1 cellular context compared by ENCODE assay signal in genomic region chr7:128940494-128941322, GRCh38.
TF ChIP-seq lines count a peak whose summit lies in the region.

No MANE protein-coding gene starts in this region.

TF ChIP-seq in GM12878, 131 proteins besides CTCF, POLR2A, EP300 and RAD21 (continued from another document and continues in another):
- TF ChIP-seq, protein P1, sequence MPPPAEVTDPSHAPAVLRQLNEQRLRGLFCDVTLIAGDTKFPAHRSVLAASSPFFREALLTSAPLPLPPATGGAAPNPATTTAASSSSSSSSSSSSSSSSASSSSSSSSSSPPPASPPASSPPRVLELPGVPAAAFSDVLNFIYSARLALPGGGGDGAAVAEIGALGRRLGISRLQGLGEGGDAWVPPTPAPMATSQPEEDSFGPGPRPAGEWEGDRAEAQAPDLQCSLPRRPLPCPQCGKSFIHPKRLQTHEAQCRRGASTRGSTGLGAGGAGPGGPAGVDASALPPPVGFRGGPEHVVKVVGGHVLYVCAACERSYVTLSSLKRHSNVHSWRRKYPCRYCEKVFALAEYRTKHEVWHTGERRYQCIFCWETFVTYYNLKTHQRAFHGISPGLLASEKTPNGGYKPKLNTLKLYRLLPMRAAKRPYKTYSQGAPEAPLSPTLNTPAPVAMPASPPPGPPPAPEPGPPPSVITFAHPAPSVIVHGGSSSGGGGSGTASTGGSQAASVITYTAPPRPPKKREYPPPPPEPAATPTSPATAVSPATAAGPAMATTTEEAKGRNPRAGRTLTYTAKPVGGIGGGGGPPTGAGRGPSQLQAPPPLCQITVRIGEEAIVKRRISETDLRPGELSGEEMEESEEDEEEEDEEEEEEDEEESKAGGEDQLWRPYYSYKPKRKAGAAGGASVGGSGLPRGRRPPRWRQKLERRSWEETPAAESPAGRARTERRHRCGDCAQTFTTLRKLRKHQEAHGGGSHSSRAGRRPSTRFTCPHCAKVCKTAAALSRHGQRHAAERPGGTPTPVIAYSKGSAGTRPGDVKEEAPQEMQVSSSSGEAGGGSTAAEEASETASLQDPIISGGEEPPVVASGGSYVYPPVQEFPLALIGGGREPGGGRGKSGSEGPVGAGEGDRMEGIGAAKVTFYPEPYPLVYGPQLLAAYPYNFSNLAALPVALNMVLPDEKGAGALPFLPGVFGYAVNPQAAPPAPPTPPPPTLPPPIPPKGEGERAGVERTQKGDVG (CRISPR knock-in tag; IDR thresholded peaks at IDR 0.05), result no peak
- TF ChIP-seq EED (IDR thresholded peaks at IDR 0.05; ENCODE audit: low read depth) (peak; percentile 85), FOXM1 (IDR thresholded peaks at IDR 0.05; ENCODE audit: low read depth, low read length) (no peak), RFX5 (IDR thresholded peaks at IDR 0.05; ENCODE audit: low read depth, low read length) (0 out of 2 replicates have a peak, but pooled peaks have one; percentile 16), CHD1 (IDR thresholded peaks at IDR 0.05; ENCODE audit: low read depth, low read length) (no peak; the same call in 1 of the 2 replicates), FOXK2 (IDR thresholded peaks at IDR 0.05) (no peak), NR2C2 (IDR thresholded peaks at IDR 0.05; ENCODE audit: borderline replicate concordance, control insufficient read depth, insufficient read length, low read depth) (no peak), RBBP5 (conservative IDR thresholded peaks at IDR 0.05) (no peak), SMAD5 (IDR thresholded peaks at IDR 0.05; ENCODE audit: low read depth) (peak; percentile 57), ZNF384 (IDR thresholded peaks at IDR 0.05; ENCODE audit: borderline replicate concordance, low read depth, low read length) (no peak), ZNF687 (IDR thresholded peaks at IDR 0.05) (peak; percentile 92), STAT3 (IDR thresholded peaks at IDR 0.05; ENCODE audit: low read depth, low read length) (no peak), EGR1 (IDR thresholded peaks at IDR 0.05; ENCODE audit: borderline replicate concordance in 1 of 2, low read depth in 2 of 2, low read length in 2 of 2) (peak in 1 of 2 experiments; percentile 37; a peak in 1 of 3 replicates), SMC3 (IDR thresholded peaks at IDR 0.05; ENCODE audit: borderline replicate concordance, low read length) (peak; percentile 11; the same call in 1 of the 2 replicates), RELB (IDR thresholded peaks at IDR 0.05; ENCODE audit: low read depth) (0 out of 2 replicates have a peak, but pooled peaks have one; percentile 30), IKZF1 (conservative IDR thresholded peaks at IDR 0.05) (peak; percentile 87), KDM1A (IDR thresholded peaks at IDR 0.05; ENCODE audit: borderline replicate concordance) (no peak), ELK1 (IDR thresholded peaks at IDR 0.05; ENCODE audit: low read depth, low read length) (peak; percentile 45; the same call in 1 of the 2 replicates), MEF2A (IDR thresholded peaks at IDR 0.05; ENCODE audit: insufficient read depth, low read depth, low read length) (peak; percentile 60; the same call in 1 of the 2 replicates), MXI1 (IDR thresholded peaks at IDR 0.05; ENCODE audit: low read depth, low read length) (peak; percentile 87), TCF12 (IDR thresholded peaks at IDR 0.05; ENCODE audit: low read depth, low read length) (peak; percentile 76), MEF2B (IDR thresholded peaks at IDR 0.05; ENCODE audit: partially characterized antibody, poor library complexity, severe bottlenecking) (peak; percentile 97), HCFC1 (IDR thresholded peaks at IDR 0.05; ENCODE audit: low read length) (no peak), NR2C1 (IDR thresholded peaks at IDR 0.05) (no peak), SPI1 (IDR thresholded peaks at IDR 0.05; ENCODE audit: borderline replicate concordance, insufficient read depth, low read depth, low read length) (peak; percentile 99)
- TF ChIP-seq, protein P2, sequence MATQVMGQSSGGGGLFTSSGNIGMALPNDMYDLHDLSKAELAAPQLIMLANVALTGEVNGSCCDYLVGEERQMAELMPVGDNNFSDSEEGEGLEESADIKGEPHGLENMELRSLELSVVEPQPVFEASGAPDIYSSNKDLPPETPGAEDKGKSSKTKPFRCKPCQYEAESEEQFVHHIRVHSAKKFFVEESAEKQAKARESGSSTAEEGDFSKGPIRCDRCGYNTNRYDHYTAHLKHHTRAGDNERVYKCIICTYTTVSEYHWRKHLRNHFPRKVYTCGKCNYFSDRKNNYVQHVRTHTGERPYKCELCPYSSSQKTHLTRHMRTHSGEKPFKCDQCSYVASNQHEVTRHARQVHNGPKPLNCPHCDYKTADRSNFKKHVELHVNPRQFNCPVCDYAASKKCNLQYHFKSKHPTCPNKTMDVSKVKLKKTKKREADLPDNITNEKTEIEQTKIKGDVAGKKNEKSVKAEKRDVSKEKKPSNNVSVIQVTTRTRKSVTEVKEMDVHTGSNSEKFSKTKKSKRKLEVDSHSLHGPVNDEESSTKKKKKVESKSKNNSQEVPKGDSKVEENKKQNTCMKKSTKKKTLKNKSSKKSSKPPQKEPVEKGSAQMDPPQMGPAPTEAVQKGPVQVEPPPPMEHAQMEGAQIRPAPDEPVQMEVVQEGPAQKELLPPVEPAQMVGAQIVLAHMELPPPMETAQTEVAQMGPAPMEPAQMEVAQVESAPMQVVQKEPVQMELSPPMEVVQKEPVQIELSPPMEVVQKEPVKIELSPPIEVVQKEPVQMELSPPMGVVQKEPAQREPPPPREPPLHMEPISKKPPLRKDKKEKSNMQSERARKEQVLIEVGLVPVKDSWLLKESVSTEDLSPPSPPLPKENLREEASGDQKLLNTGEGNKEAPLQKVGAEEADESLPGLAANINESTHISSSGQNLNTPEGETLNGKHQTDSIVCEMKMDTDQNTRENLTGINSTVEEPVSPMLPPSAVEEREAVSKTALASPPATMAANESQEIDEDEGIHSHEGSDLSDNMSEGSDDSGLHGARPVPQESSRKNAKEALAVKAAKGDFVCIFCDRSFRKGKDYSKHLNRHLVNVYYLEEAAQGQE (IDR thresholded peaks at IDR 0.05; ENCODE audit: low read depth, low read length), result no peak
- TF ChIP-seq, protein P3, sequence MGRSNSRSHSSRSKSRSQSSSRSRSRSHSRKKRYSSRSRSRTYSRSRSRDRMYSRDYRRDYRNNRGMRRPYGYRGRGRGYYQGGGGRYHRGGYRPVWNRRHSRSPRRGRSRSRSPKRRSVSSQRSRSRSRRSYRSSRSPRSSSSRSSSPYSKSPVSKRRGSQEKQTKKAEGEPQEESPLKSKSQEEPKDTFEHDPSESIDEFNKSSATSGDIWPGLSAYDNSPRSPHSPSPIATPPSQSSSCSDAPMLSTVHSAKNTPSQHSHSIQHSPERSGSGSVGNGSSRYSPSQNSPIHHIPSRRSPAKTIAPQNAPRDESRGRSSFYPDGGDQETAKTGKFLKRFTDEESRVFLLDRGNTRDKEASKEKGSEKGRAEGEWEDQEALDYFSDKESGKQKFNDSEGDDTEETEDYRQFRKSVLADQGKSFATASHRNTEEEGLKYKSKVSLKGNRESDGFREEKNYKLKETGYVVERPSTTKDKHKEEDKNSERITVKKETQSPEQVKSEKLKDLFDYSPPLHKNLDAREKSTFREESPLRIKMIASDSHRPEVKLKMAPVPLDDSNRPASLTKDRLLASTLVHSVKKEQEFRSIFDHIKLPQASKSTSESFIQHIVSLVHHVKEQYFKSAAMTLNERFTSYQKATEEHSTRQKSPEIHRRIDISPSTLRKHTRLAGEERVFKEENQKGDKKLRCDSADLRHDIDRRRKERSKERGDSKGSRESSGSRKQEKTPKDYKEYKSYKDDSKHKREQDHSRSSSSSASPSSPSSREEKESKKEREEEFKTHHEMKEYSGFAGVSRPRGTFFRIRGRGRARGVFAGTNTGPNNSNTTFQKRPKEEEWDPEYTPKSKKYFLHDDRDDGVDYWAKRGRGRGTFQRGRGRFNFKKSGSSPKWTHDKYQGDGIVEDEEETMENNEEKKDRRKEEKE (IDR thresholded peaks at IDR 0.05), result no peak
- TF ChIP-seq, protein P4, sequence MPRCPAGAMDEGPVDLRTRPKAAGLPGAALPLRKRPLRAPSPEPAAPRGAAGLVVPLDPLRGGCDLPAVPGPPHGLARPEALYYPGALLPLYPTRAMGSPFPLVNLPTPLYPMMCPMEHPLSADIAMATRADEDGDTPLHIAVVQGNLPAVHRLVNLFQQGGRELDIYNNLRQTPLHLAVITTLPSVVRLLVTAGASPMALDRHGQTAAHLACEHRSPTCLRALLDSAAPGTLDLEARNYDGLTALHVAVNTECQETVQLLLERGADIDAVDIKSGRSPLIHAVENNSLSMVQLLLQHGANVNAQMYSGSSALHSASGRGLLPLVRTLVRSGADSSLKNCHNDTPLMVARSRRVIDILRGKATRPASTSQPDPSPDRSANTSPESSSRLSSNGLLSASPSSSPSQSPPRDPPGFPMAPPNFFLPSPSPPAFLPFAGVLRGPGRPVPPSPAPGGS (IDR thresholded peaks at IDR 0.05; ENCODE audit: borderline replicate concordance, insufficient read depth, low read depth, low read length, poor library complexity, severe bottlenecking), result peak; percentile 73
- TF ChIP-seq, protein P5, sequence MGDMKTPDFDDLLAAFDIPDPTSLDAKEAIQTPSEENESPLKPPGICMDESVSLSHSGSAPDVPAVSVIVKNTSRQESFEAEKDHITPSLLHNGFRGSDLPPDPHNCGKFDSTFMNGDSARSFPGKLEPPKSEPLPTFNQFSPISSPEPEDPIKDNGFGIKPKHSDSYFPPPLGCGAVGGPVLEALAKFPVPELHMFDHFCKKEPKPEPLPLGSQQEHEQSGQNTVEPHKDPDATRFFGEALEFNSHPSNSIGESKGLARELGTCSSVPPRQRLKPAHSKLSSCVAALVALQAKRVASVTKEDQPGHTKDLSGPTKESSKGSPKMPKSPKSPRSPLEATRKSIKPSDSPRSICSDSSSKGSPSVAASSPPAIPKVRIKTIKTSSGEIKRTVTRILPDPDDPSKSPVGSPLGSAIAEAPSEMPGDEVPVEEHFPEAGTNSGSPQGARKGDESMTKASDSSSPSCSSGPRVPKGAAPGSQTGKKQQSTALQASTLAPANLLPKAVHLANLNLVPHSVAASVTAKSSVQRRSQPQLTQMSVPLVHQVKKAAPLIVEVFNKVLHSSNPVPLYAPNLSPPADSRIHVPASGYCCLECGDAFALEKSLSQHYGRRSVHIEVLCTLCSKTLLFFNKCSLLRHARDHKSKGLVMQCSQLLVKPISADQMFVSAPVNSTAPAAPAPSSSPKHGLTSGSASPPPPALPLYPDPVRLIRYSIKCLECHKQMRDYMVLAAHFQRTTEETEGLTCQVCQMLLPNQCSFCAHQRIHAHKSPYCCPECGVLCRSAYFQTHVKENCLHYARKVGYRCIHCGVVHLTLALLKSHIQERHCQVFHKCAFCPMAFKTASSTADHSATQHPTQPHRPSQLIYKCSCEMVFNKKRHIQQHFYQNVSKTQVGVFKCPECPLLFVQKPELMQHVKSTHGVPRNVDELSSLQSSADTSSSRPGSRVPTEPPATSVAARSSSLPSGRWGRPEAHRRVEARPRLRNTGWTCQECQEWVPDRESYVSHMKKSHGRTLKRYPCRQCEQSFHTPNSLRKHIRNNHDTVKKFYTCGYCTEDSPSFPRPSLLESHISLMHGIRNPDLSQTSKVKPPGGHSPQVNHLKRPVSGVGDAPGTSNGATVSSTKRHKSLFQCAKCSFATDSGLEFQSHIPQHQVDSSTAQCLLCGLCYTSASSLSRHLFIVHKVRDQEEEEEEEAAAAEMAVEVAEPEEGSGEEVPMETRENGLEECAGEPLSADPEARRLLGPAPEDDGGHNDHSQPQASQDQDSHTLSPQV (IDR thresholded peaks at IDR 0.05), result no peak
